Comparison of ENCODE assay signal across 1 cellular context in the genomic region with DNA sequence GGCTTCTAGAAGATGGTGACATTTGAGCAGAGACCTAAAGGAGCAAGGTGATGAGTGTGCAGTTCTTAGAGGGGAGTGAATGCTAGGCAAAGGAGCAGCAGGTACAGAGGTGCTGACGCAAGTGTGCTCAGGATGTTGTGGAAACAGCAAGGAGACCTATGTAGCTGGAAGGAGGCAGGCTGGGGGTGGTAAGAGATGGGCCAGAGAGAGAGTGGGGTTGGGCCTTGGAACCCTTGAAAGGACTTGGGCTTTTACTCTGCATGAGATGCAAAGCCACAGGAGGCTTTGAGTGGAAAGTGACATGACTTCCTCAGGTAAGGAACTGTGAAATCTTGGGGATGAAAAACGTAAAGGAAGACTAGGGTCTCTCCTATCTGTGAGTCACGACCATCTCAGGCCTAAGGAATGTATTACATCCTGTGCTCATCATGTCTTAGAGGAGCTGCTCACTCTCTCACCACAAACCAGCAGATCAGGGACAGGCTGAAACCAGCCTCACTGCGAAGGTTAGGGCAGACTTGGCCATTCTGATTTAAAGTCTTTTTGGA.
TF ChIP-seq lines count a peak whose summit lies in the region.

No MANE protein-coding gene starts in this region.

TF ChIP-seq in HepG2, 621 proteins besides CTCF, POLR2A, EP300 and RAD21 (continued from another document):
- TF ChIP-seq ZNF652 (CRISPR knock-in tag; IDR thresholded peaks at IDR 0.05; ENCODE audit: borderline replicate concordance, low read depth) (no peak), STAT5B (CRISPR knock-in tag; IDR thresholded peaks at IDR 0.05) (no peak), MIER3 (CRISPR knock-in tag; IDR thresholded peaks at IDR 0.05; ENCODE audit: borderline replicate concordance) (no peak), ZBTB7B (CRISPR knock-in tag; IDR thresholded peaks at IDR 0.05) (no peak)
- TF ChIP-seq, protein P1, sequence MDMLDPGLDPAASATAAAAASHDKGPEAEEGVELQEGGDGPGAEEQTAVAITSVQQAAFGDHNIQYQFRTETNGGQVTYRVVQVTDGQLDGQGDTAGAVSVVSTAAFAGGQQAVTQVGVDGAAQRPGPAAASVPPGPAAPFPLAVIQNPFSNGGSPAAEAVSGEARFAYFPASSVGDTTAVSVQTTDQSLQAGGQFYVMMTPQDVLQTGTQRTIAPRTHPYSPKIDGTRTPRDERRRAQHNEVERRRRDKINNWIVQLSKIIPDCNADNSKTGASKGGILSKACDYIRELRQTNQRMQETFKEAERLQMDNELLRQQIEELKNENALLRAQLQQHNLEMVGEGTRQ (IDR thresholded peaks at IDR 0.05; ENCODE audit: low read depth, low read length), result no peak
- TF ChIP-seq, protein P1 (CRISPR knock-in tag; IDR thresholded peaks at IDR 0.05; ENCODE audit: borderline replicate concordance), result no peak
- TF ChIP-seq, protein P2, sequence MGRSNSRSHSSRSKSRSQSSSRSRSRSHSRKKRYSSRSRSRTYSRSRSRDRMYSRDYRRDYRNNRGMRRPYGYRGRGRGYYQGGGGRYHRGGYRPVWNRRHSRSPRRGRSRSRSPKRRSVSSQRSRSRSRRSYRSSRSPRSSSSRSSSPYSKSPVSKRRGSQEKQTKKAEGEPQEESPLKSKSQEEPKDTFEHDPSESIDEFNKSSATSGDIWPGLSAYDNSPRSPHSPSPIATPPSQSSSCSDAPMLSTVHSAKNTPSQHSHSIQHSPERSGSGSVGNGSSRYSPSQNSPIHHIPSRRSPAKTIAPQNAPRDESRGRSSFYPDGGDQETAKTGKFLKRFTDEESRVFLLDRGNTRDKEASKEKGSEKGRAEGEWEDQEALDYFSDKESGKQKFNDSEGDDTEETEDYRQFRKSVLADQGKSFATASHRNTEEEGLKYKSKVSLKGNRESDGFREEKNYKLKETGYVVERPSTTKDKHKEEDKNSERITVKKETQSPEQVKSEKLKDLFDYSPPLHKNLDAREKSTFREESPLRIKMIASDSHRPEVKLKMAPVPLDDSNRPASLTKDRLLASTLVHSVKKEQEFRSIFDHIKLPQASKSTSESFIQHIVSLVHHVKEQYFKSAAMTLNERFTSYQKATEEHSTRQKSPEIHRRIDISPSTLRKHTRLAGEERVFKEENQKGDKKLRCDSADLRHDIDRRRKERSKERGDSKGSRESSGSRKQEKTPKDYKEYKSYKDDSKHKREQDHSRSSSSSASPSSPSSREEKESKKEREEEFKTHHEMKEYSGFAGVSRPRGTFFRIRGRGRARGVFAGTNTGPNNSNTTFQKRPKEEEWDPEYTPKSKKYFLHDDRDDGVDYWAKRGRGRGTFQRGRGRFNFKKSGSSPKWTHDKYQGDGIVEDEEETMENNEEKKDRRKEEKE (IDR thresholded peaks at IDR 0.05), result no peak
